Comparison of ENCODE assay signal across 38 cellular contexts in genomic region chr12:53176750-53177149, GRCh38. TPM values are rescaled to one million over a fixed set of nuclear protein-coding genes. Genes with fewer than 3 reads are reported as not detected.
"Had no signal": no experiment of that assay in that cellular context is flagged by ENCODE, and none has a peak within 500 bp of the region (broad histone marks: within the 10 kb centered on the region; RNA-seq: fewer than 3 reads in every experiment).

No MANE protein-coding gene starts in this region.

- H3K4me3 ChIP-seq: adrenal gland, body of pancreas, esophagus squamous epithelium, gastroesophageal sphincter, heart right ventricle, hepatocyte had no signal

- H3K36me3 ChIP-seq: adrenal gland had no signal

- FAIRE-seq: colon, endothelial cell of umbilical vein had no signal

- H3K27me3 Mint-ChIP-seq: activated CD4-positive, alpha-beta T cell treated with anti-CD3 and anti-CD28 coated beads for 36 hours; activated CD4-positive, alpha-beta T cell treated with anti-CD3 and anti-CD28 coated beads, Interleukin-2, amount 10 ng/mL, durations not matched to agents 24 days and 14 days; activated CD8-positive, alpha-beta memory T cell treated with anti-CD3 and anti-CD28 coated beads, Interleukin-2, amount 10 ng/mL, durations not matched to agents 7 days and 5 days; activated CD8-positive, alpha-beta T cell treated with anti-CD3 and anti-CD28 coated beads for 36 hours; activated naive CD4-positive, alpha-beta T cell treated with anti-CD3 and anti-CD28 coated beads, Interleukin-2, amount 50 U/mL, for 24 hours; activated naive CD8-positive, alpha-beta T cell treated with anti-CD3 and anti-CD28 coated beads for 36 hours; activated naive CD8-positive, alpha-beta T cell treated with anti-CD3 and anti-CD28 coated beads, Interleukin-2, amount 50 U/mL, for 24 hours; effector memory CD8-positive, alpha-beta T cell; T-helper 17 cell had no signal

- H3K4me2 ChIP-seq: hepatocyte had no signal

- H3K27ac Mint-ChIP-seq: activated CD4-positive, alpha-beta T cell treated with anti-CD3 and anti-CD28 coated beads, Interleukin-2, amount 10 ng/mL, durations not matched to agents 24 days and 14 days; activated CD8-positive, alpha-beta memory T cell treated with anti-CD3 and anti-CD28 coated beads, Interleukin-2, amount 10 ng/mL, durations not matched to agents 7 days and 5 days; activated CD8-positive, alpha-beta T cell treated with anti-CD3 and anti-CD28 coated beads for 36 hours; activated naive CD4-positive, alpha-beta T cell treated with anti-CD3 and anti-CD28 coated beads for 36 hours; activated naive CD8-positive, alpha-beta T cell treated with anti-CD3 and anti-CD28 coated beads for 36 hours; activated naive CD8-positive, alpha-beta T cell treated with anti-CD3 and anti-CD28 coated beads, Interleukin-2, amount 50 U/mL, for 24 hours; activated T-helper 1 cell treated with anti-CD3 and anti-CD28 coated beads, Interleukin-12 subunit alpha, Interleukin-12 subunit beta, Interleukin-2, Interleukin-4 antibody, amounts not matched to agents 30 ng/mL and 10 ng/mL and 1 ng/mL, durations not matched to agents 14 hours and 24 hours and 36 hours; activated T-helper 2 cell treated with anti-CD3 and anti-CD28 coated beads, Interferon-gamma antibody, Interleukin-2, Interleukin-4, amounts not matched to agents 10 μg/mL and 5 μg/mL and 100 μg/mL, durations not matched to agents 14 hours and 24 hours and 36 hours; effector memory CD8-positive, alpha-beta T cell; T-helper 17 cell; T-helper 2 cell treated with Interferon-gamma antibody and Interleukin-4, amounts not matched to agents 5 μg/mL and 100 μg/mL, for 36 hours had no signal

- H3K27ac ChIP-seq: adrenal gland, body of pancreas, epithelial cell of prostate, esophagus squamous epithelium, gastroesophageal sphincter, heart right ventricle, hepatocyte had no signal

- DNase-seq: activated CD4-positive, alpha-beta T cell treated with anti-CD3 and anti-CD28 coated beads for 36 hours; activated CD4-positive, alpha-beta T cell treated with anti-CD3 and anti-CD28 coated beads, Interleukin-2, amount 10 ng/mL, durations not matched to agents 24 days and 14 days; activated CD4-positive, CD25-positive, alpha-beta regulatory T cell; activated CD4-positive, CD25-positive, alpha-beta regulatory T cell treated with anti-CD3 and anti-CD28 coated beads, Interleukin-2, amount 50 U/mL, for 72 hours; activated CD8-positive, alpha-beta memory T cell treated with anti-CD3 and anti-CD28 coated beads, Interleukin-2, amount 10 ng/mL, durations not matched to agents 7 days and 5 days; activated CD8-positive, alpha-beta memory T cell treated with anti-CD3 and anti-CD28 coated beads, Interleukin-2, amount 50 U/mL, for 4 hours; activated CD8-positive, alpha-beta T cell treated with anti-CD3 and anti-CD28 coated beads for 36 hours; activated effector memory CD4-positive, alpha-beta T cell treated with anti-CD3 and anti-CD28 coated beads, Interleukin-2, amount 50 U/mL, for 16 hours; activated naive CD4-positive, alpha-beta T cell treated with anti-CD3 and anti-CD28 coated beads for 36 hours; activated naive CD8-positive, alpha-beta T cell treated with anti-CD3 and anti-CD28 coated beads for 36 hours; activated naive CD8-positive, alpha-beta T cell treated with anti-CD3 and anti-CD28 coated beads, Interleukin-2, amount 50 U/mL, for 24 hours; activated T-cell treated with anti-CD3 and anti-CD28 coated beads for 4 hours; amygdala; aorta; body of pancreas; caudate nucleus; cortex of kidney; dermis blood vessel endothelial cell; effector CD4-positive, alpha-beta T cell; effector memory CD8-positive, alpha-beta T cell; esophagus squamous epithelium; foreskin melanocyte; heart right ventricle; T-helper 1 cell; T-helper 17 cell; T1000 had no signal

- H3K27me3 ChIP-seq: adrenal gland, body of pancreas, esophagus squamous epithelium, gastroesophageal sphincter, heart right ventricle, hepatocyte had no signal

- ATAC-seq: activated CD4-positive, alpha-beta T cell treated with anti-CD3 and anti-CD28 coated beads for 36 hours; activated CD8-positive, alpha-beta memory T cell treated with anti-CD3 and anti-CD28 coated beads, Interleukin-2, amount 10 ng/mL, durations not matched to agents 7 days and 5 days; activated CD8-positive, alpha-beta T cell treated with anti-CD3 and anti-CD28 coated beads for 36 hours; activated naive CD8-positive, alpha-beta T cell treated with anti-CD3 and anti-CD28 coated beads, Interleukin-2, amount 50 U/mL, for 24 hours; body of pancreas; effector memory CD8-positive, alpha-beta T cell; gastroesophageal sphincter; heart right ventricle; T-helper 17 cell had no signal

- H3K4me3 Mint-ChIP-seq: activated CD4-positive, alpha-beta T cell treated with anti-CD3 and anti-CD28 coated beads for 36 hours; activated CD4-positive, alpha-beta T cell treated with anti-CD3 and anti-CD28 coated beads, Interleukin-2, amount 10 ng/mL, durations not matched to agents 24 days and 14 days; activated CD8-positive, alpha-beta memory T cell treated with anti-CD3 and anti-CD28 coated beads, Interleukin-2, amount 10 ng/mL, durations not matched to agents 7 days and 5 days; activated CD8-positive, alpha-beta T cell treated with anti-CD3 and anti-CD28 coated beads for 36 hours; activated naive CD4-positive, alpha-beta T cell treated with anti-CD3 and anti-CD28 coated beads for 36 hours; activated naive CD4-positive, alpha-beta T cell treated with anti-CD3 and anti-CD28 coated beads, Interleukin-2, amount 50 U/mL, for 24 hours; activated naive CD8-positive, alpha-beta T cell treated with anti-CD3 and anti-CD28 coated beads for 36 hours; activated naive CD8-positive, alpha-beta T cell treated with anti-CD3 and anti-CD28 coated beads, Interleukin-2, amount 50 U/mL, for 24 hours; activated T-helper 1 cell treated with anti-CD3 and anti-CD28 coated beads, Interleukin-12 subunit alpha, Interleukin-12 subunit beta, Interleukin-2, Interleukin-4 antibody, amounts not matched to agents 30 ng/mL and 10 ng/mL and 1 ng/mL, durations not matched to agents 14 hours and 24 hours and 36 hours; effector memory CD8-positive, alpha-beta T cell; T-helper 17 cell; T-helper 2 cell treated with Interferon-gamma antibody and Interleukin-4, amounts not matched to agents 5 μg/mL and 100 μg/mL, for 36 hours had no signal

- H3K9me3 Mint-ChIP-seq: activated CD4-positive, alpha-beta T cell treated with anti-CD3 and anti-CD28 coated beads, Interleukin-2, amount 10 ng/mL, durations not matched to agents 24 days and 14 days; activated CD8-positive, alpha-beta T cell treated with anti-CD3 and anti-CD28 coated beads for 36 hours; activated naive CD4-positive, alpha-beta T cell treated with anti-CD3 and anti-CD28 coated beads for 36 hours; activated naive CD4-positive, alpha-beta T cell treated with anti-CD3 and anti-CD28 coated beads, Interleukin-2, amount 50 U/mL, for 24 hours; activated naive CD8-positive, alpha-beta T cell treated with anti-CD3 and anti-CD28 coated beads for 36 hours; activated naive CD8-positive, alpha-beta T cell treated with anti-CD3 and anti-CD28 coated beads, Interleukin-2, amount 50 U/mL, for 24 hours; activated T-helper 1 cell treated with anti-CD3 and anti-CD28 coated beads, Interleukin-12 subunit alpha, Interleukin-12 subunit beta, Interleukin-2, Interleukin-4 antibody, amounts not matched to agents 30 ng/mL and 10 ng/mL and 1 ng/mL, durations not matched to agents 14 hours and 24 hours and 36 hours; activated T-helper 2 cell treated with anti-CD3 and anti-CD28 coated beads, Interferon-gamma antibody, Interleukin-2, Interleukin-4, amounts not matched to agents 10 μg/mL and 5 μg/mL and 100 μg/mL, durations not matched to agents 14 hours and 24 hours and 36 hours; effector memory CD8-positive, alpha-beta T cell; T-helper 2 cell treated with Interferon-gamma antibody and Interleukin-4, amounts not matched to agents 5 μg/mL and 100 μg/mL, for 36 hours had no signal

- H3K9me3 ChIP-seq: adrenal gland, body of pancreas, esophagus squamous epithelium, gastroesophageal sphincter, heart right ventricle had no signal

RNA-seq across cellular contexts. Expression of gene ITGB7, which starts 30.3 kb away (rescaled TPM):
- total RNA-seq: endothelial cell of umbilical vein, fibroblast of villous mesenchyme, glomerular endothelial cell had no signal
- polyA plus RNA-seq: hepatocyte had no signal
